ENCODE assay signal across 8 cellular contexts in the genomic region with DNA sequence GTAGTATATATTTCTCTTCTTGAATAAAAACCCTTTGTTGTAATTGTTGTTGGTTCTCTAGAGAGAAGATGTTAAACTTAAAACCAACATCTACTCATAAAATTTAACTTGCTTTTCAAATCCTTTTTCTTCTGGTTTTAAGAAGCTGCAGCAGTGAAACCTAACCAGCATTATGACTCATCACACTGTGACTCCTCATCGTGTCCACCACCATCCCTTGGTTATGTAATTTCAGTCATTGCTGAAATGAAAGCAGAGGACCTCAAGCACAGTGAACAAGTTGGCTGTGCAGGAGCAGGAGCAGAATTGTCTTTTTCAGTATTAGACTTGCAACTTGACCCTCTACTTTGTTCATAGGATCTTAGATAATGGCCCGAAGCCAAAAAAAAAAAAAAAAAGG.
A peak's percentile ranks its signal among the peaks of the same experiment; 100 is the strongest.
DNase-seq lines count a peak whose midpoint lies in the region; ATAC-seq and TF ChIP-seq lines count a peak whose summit lies in the region.

No MANE protein-coding gene starts in this region.

- no peak overlapping the region for H3K27ac Mint-ChIP-seq in CD4-positive, alpha-beta T cell
- no peak overlapping the region for H3K27ac Mint-ChIP-seq in activated CD4-positive, alpha-beta memory T cell treated with anti-CD3 and anti-CD28 coated beads, Interleukin-2, amount 10 ng/mL, durations not matched to agents 7 days and 5 days

- no peak overlapping the region for H3K27ac ChIP-seq in CD4-positive, alpha-beta T cell (ENCODE audit: low read depth, low read length)
- H3K27ac ChIP-seq in caudate nucleus (ENCODE audit: low read depth, low read length) = no peak overlapping the region

- no peak overlapping the region for H3K4me3 Mint-ChIP-seq in CD4-positive, alpha-beta T cell
- no peak overlapping the region for H3K4me3 Mint-ChIP-seq in activated CD4-positive, alpha-beta memory T cell treated with anti-CD3 and anti-CD28 coated beads, Interleukin-2, amount 10 ng/mL, durations not matched to agents 7 days and 5 days

- H3K27me3 ChIP-seq in CD4-positive, alpha-beta T cell (ENCODE audit: control insufficient read depth, insufficient read depth, low read length) = no peaks in the 10 kb centered on the region

- H3K36me3 Mint-ChIP-seq in CD4-positive, alpha-beta T cell (ENCODE audit: low read depth) = no peaks in the 10 kb centered on the region
- H3K36me3 Mint-ChIP-seq in activated CD4-positive, alpha-beta memory T cell treated with anti-CD3 and anti-CD28 coated beads, Interleukin-2, amount 10 ng/mL, durations not matched to agents 7 days and 5 days (ENCODE audit: low read depth) = no peaks in the 10 kb centered on the region

- no peak for TF ChIP-seq POLR2A in GM18505 (IDR thresholded peaks at IDR 0.05; ENCODE audit: borderline replicate concordance, extremely low read depth, insufficient read depth, insufficient read length)

- peaks cover 3% of the 10 kb centered on the region for H3K27me3 Mint-ChIP-seq in CD4-positive, alpha-beta T cell
- no peaks in the 10 kb centered on the region for H3K27me3 Mint-ChIP-seq in activated CD4-positive, alpha-beta memory T cell treated with anti-CD3 and anti-CD28 coated beads, Interleukin-2, amount 10 ng/mL, durations not matched to agents 7 days and 5 days

- CTCF ChIA-PET in CD4-positive, alpha-beta T cell (lab: Charles Lee) = interaction anchor here (0.7 kb wide), 2 partner anchors 15 to 950 kb away, joined by 4 read pairs; no protein-coding TSS in a partner anchor
- CTCF ChIA-PET in activated CD4-positive, alpha-beta memory T cell treated with anti-CD3 and anti-CD28 coated beads, Interleukin-2, amount 10 ng/mL, durations not matched to agents 7 days and 5 days (lab: Charles Lee) = no interaction called here

- peak; percentile 99 for ATAC-seq in GM18505 (IDR thresholded peaks at IDR 0.05; ENCODE audit: unreplicated experiment)
- ATAC-seq in CD4-positive, alpha-beta T cell (ENCODE audit: poor library complexity) = no peak

- intact Hi-C loops in CD4-positive, alpha-beta T cell (cut with DNase I, micrococcal nuclease) = no loop called here

- POLR2A ChIA-PET in CD4-positive, alpha-beta T cell (lab: Charles Lee) = no interaction called here
- POLR2A ChIA-PET in activated CD4-positive, alpha-beta memory T cell treated with anti-CD3 and anti-CD28 coated beads, Interleukin-2, amount 10 ng/mL, durations not matched to agents 7 days and 5 days (lab: Charles Lee) = no interaction called here

- DNase-seq in H4 (ENCODE audit: low spot score) (peak; percentile 70), M059J (ENCODE audit: low read depth) (peak; percentile 81), fibroblast of the aortic adventitia (ENCODE audit: low read depth) (peak; percentile 84), caudate nucleus (lab: John Stamatoyannopoulos, UW) (no peak)
- no peak for DNase-seq in CD4-positive, alpha-beta T cell
- no peak for DNase-seq in central memory CD4-positive, alpha-beta T cell
- DNase-seq in activated CD4-positive, alpha-beta memory T cell treated with anti-CD3 and anti-CD28 coated beads, Interleukin-2, amount 10 ng/mL, durations not matched to agents 7 days and 5 days = no peak

- H3K9me3 ChIP-seq in CD4-positive, alpha-beta T cell (ENCODE audit: control insufficient read depth, low read length) = no peaks in the 10 kb centered on the region

- no peaks in the 10 kb centered on the region for H3K4me1 Mint-ChIP-seq in CD4-positive, alpha-beta T cell (ENCODE audit: low read depth)
- no peaks in the 10 kb centered on the region for H3K4me1 Mint-ChIP-seq in activated CD4-positive, alpha-beta memory T cell treated with anti-CD3 and anti-CD28 coated beads, Interleukin-2, amount 10 ng/mL, durations not matched to agents 7 days and 5 days

- no peak for TF ChIP-seq CTCF in fibroblast of the aortic adventitia (IDR thresholded peaks at IDR 0.05; ENCODE audit: insufficient read depth, low read length)
- TF ChIP-seq CTCF in CD4-positive, alpha-beta T cell (IDR thresholded peaks at IDR 0.05) = no peak

- no peak overlapping the region for H3K4me3 ChIP-seq in fibroblast of the aortic adventitia (ENCODE audit: low read depth, low read length)

- no peaks in the 10 kb centered on the region for H3K9me3 Mint-ChIP-seq in CD4-positive, alpha-beta T cell
- H3K9me3 Mint-ChIP-seq in activated CD4-positive, alpha-beta memory T cell treated with anti-CD3 and anti-CD28 coated beads, Interleukin-2, amount 10 ng/mL, durations not matched to agents 7 days and 5 days = no peaks in the 10 kb centered on the region

Comparison
In these comparisons a context has a peak if more than half of its experiments do, and no peak if none do; other contexts are left out.
1. DNase-seq: peak in H4 (single experiment), M059J (single experiment) and fibroblast of the aortic adventitia (single experiment); none in CD4-positive, alpha-beta T cell (0 of 10), central memory CD4-positive, alpha-beta T cell (single experiment), caudate nucleus (0 of 61) and activated CD4-positive, alpha-beta memory T cell treated with anti-CD3 and anti-CD28 coated beads, Interleukin-2, amount 10 ng/mL, durations not matched to agents 7 days and 5 days (single experiment).